ENCODE assay signal across 8 cellular contexts in the genomic region with DNA sequence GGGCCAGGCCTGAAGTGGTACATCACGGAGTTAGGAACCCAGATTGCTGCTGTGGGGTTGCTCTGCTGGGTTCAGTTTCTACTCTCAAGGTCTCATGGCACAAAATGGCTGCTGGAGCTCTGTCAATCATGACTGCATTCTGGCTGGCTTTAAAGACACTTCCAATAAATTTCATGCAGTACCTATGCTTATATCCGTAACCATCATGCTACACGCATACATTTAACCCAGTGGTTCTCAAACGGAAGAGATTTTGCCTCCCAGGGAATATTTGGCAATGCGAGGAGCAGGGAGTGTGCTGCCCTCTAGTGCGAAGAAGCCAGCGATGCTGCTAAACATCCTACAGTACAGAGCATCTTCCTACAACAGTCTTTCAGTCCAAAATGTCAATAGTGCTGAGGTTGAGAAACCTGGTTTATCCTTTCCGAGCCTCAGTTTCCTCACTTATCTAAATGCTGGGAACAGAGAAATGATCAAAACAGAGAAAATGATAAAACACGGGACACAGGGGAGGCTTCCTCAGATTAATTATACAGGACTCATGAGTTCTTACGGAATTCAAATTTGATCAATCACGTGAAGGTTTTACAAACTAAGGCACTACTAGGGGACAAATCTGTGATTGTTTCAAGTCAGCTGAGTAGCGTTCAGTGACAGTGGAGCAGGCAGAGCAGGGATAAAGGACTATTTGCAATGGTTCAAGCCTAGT. TPM values are rescaled to one million over a fixed set of nuclear protein-coding genes. Genes with fewer than 3 reads are reported as not detected.
DNase-seq lines count a peak whose midpoint lies in the region; ATAC-seq and TF ChIP-seq lines count a peak whose summit lies in the region.

No MANE protein-coding gene starts in this region.

- peaks cover 26% of the 10 kb centered on the region for H3K27me3 Mint-ChIP-seq in activated T-helper 17 cell treated with anti-CD3 and anti-CD28 coated beads, Interleukin-2, amount 50 U/mL, for 72 hours

- TF ChIP-seq CTCF in LNCAP (IDR thresholded peaks at IDR 0.05) (peak; percentile 68), left lung (IDR thresholded peaks at IDR 0.05) (peak in 1 of 2 donors; percentile 36)

- H3K27ac Mint-ChIP-seq in activated T-helper 17 cell treated with anti-CD3 and anti-CD28 coated beads, Interleukin-2, amount 50 U/mL, for 72 hours: no peak overlapping the region

- no peaks in the 10 kb centered on the region for H3K36me3 Mint-ChIP-seq in activated T-helper 17 cell treated with anti-CD3 and anti-CD28 coated beads, Interleukin-2, amount 50 U/mL, for 72 hours (ENCODE audit: low read depth)

- intact Hi-C loops in left lung (cut with DNase I): no loop called here

- ATAC-seq in activated T-helper 17 cell treated with anti-CD3 and anti-CD28 coated beads, Interleukin-2, amount 50 U/mL, for 72 hours (replicated peaks): peak; percentile 52
- ATAC-seq in left lung (peak; percentile 57), HG02588 (IDR thresholded peaks at IDR 0.05; ENCODE audit: unreplicated experiment) (no peak), GM21367 (IDR thresholded peaks at IDR 0.05; ENCODE audit: unreplicated experiment) (no peak)

- no peaks in the 10 kb centered on the region for H3K4me1 ChIP-seq in left lung

- no peaks in the 10 kb centered on the region for H3K4me1 Mint-ChIP-seq in activated T-helper 17 cell treated with anti-CD3 and anti-CD28 coated beads, Interleukin-2, amount 50 U/mL, for 72 hours

- DNase-seq in Daoy (ENCODE audit: low read depth) (peak; percentile 48), left lung (no peak), NCI-H345 (lab: John Stamatoyannopoulos, UW) (no peak), NCI-H774 (lab: John Stamatoyannopoulos, UW) (no peak)

- H3K36me3 ChIP-seq in left lung: no peaks in the 10 kb centered on the region

- no peak overlapping the region for H3K4me3 ChIP-seq in left lung

- H3K27ac ChIP-seq in left lung: no peak overlapping the region

- H3K9me3 ChIP-seq in left lung: no peaks in the 10 kb centered on the region

- no peaks in the 10 kb centered on the region for H3K9me3 Mint-ChIP-seq in activated T-helper 17 cell treated with anti-CD3 and anti-CD28 coated beads, Interleukin-2, amount 50 U/mL, for 72 hours

- no peak overlapping the region for H3K4me3 Mint-ChIP-seq in activated T-helper 17 cell treated with anti-CD3 and anti-CD28 coated beads, Interleukin-2, amount 50 U/mL, for 72 hours

- no peaks in the 10 kb centered on the region for H3K27me3 ChIP-seq in left lung

RNA-seq across cellular contexts. Expression of a gene that starts 9.6 kb away (rescaled TPM):
- total RNA-seq in Daoy (2014; rRNA removed; shearing (Covaris generic)): 3.8 and 11.4 TPM in 2 replicates
- total RNA-seq in activated T-helper 17 cell treated with anti-CD3 and anti-CD28 coated beads, Interleukin-2, amount 50 U/mL, for 72 hours: not detected
- total RNA-seq in left lung: 10 to 100 TPM; 12.9 to 26.1 TPM

RNA-seq across cellular contexts. Expression of a gene that starts 10.6 kb away (rescaled TPM):
- 21.4 and 24.7 TPM in 2 replicates for total RNA-seq in Daoy (2014; rRNA removed; shearing (Covaris generic))
- 10 to 100 TPM; 11.9 to 16.7 TPM for total RNA-seq in activated T-helper 17 cell treated with anti-CD3 and anti-CD28 coated beads, Interleukin-2, amount 50 U/mL, for 72 hours
- total RNA-seq in left lung: 10 to 100 TPM in 1 of 2 donors, 1 to 10 TPM in 1; 9.6 to 11.6 TPM

RNA-seq across cellular contexts. Expression of a gene that starts 48.5 kb away (rescaled TPM):
- 0.11 TPM in 1 of 2 replicates, not detected in the other for total RNA-seq in Daoy (2014; rRNA removed; shearing (Covaris generic))
- total RNA-seq in activated T-helper 17 cell treated with anti-CD3 and anti-CD28 coated beads, Interleukin-2, amount 50 U/mL, for 72 hours: not detected
- 1 to 10 TPM; 2.4 to 2.9 TPM for total RNA-seq in left lung

Comparison
In these comparisons a context has a peak if more than half of its experiments do, and no peak if none do; other contexts are left out.
1. ATAC-seq: peak in activated T-helper 17 cell treated with anti-CD3 and anti-CD28 coated beads, Interleukin-2, amount 50 U/mL, for 72 hours (single experiment) and left lung (single experiment); none in HG02588 (single experiment) and GM21367 (single experiment).